ENCODE assay signal across 1 cellular context in the genomic region with DNA sequence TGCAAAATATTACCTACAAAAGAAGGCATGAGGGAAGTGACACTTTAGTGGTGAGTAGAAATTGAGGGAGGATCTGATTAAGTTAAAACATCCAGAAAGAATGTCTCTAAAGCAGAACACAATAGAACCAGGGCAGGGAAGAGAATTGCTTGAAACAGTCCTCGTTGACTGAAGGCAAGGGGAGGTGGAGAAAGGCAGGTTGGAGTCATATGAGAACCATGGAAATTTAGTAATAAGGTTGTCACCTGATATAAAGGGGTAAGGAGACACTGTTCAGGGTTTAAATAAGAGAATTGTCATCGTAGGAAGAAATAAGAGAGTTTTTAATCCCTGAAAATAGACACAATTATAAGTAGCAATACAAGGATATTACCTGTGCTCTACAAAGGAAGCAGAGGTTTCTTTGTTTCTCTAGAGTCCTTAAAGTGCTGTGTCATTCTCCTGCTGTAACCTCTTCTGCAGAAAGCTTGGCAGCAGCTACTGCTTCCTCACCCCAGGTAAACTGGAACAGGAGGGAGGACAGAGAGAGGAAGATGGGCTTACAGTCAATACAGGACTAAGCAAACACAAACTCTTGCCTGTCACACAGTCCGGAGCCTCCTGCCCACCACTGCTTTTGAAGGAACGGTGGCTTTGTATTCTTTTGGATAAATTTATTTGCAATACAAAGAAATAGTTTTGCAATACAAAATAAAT.
TF ChIP-seq lines count a peak whose summit lies in the region.

No MANE protein-coding gene starts in this region.

TF ChIP-seq in H1, 55 proteins besides CTCF, POLR2A, EP300 and RAD21 (continued from another document):
- TF ChIP-seq, protein P1, sequence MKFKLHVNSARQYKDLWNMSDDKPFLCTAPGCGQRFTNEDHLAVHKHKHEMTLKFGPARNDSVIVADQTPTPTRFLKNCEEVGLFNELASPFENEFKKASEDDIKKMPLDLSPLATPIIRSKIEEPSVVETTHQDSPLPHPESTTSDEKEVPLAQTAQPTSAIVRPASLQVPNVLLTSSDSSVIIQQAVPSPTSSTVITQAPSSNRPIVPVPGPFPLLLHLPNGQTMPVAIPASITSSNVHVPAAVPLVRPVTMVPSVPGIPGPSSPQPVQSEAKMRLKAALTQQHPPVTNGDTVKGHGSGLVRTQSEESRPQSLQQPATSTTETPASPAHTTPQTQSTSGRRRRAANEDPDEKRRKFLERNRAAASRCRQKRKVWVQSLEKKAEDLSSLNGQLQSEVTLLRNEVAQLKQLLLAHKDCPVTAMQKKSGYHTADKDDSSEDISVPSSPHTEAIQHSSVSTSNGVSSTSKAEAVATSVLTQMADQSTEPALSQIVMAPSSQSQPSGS (IDR thresholded peaks at IDR 0.05; ENCODE audit: low read length): no peak
- TF ChIP-seq RFX5 (IDR thresholded peaks at IDR 0.05; ENCODE audit: borderline replicate concordance, low read depth, low read length) (no peak), SAP30 (IDR thresholded peaks at IDR 0.05; ENCODE audit: insufficient read depth, insufficient replicate concordance, low read length) (no peak), TAF1 (IDR thresholded peaks at IDR 0.05; ENCODE audit: low read depth, low read length) (no peak), HDAC2 (IDR thresholded peaks at IDR 0.05; ENCODE audit: borderline replicate concordance in 1 of 2, low read depth in 2 of 2, low read length in 2 of 2) (no peak), MAFK (IDR thresholded peaks at IDR 0.05; ENCODE audit: low read depth, low read length) (peak; percentile 53; the same call in 1 of the 2 replicates)
